In the genomic region with DNA sequence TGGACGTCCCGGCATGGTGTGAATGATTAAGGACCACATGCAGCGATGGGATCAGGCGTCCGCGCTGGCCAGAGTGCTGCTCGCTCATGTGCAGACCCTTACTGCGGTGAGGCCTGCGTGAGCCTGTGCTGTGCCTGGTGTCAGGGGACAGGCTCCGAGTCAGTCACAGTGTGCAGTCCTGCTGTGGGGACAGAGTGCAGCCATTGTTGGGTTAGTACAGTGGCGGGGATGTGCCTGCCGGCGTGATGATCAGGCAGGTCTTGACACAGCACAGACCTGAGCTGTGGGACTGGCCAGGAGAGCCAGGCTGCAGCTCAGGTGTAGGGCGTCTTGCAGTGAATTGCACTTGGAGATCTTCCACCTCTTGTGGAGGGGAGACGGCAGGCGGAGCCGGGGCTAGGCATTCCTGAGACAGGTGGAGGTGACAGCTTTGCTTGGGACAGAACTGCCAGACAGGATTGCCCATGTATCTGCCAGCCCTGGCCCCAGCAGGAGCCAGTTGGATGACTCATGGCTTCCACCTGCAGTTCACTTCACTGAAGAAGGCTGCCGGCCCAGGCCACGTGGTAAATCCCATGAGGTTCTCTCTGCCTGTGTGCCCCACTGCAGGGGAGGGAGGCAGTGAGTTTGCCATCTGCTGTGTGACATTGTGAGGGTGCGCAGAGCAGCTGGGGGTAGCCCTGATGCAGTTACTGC, we compare ENCODE assay signal across 9 cellular contexts. TPM values are rescaled to one million over a fixed set of nuclear protein-coding genes. Genes with fewer than 3 reads are reported as not detected.
DNase-seq lines count a peak whose midpoint lies in the region; ATAC-seq and TF ChIP-seq lines count a peak whose summit lies in the region.
"Had no signal": no experiment of that assay in that cellular context is flagged by ENCODE, and none has a peak within 500 bp of the region (broad histone marks: within the 10 kb centered on the region; RNA-seq: fewer than 3 reads in every experiment).

No MANE protein-coding gene starts in this region.

- H3K9me3 Mint-ChIP-seq in glutamatergic neuron (ENCODE audit: unreplicated experiment): peaks cover 12% of the 10 kb centered on the region
- no peaks in the 10 kb centered on the region for H3K9me3 Mint-ChIP-seq in stimulated activated naive CD8-positive, alpha-beta T cell treated with anti-CD3 and anti-CD28 coated beads, Interleukin-15, Interleukin-2, amounts not matched to agents 100 ng/mL and 50 ng/mL, for 24 hours

- TF ChIP-seq POLR2A in uterus (IDR thresholded peaks at IDR 0.05): no peak

- H3K9me3 ChIP-seq in Panc1 (ENCODE audit: control insufficient read depth, insufficient read depth, low read depth, low read length) (no peaks in the 10 kb centered on the region), uterus (no peaks in the 10 kb centered on the region)

- H3K27me3 ChIP-seq in Panc1 (ENCODE audit: control insufficient read depth, insufficient read depth, low read length): no peaks in the 10 kb centered on the region
- no peaks in the 10 kb centered on the region for H3K27me3 ChIP-seq in uterus

- no TSS peak for BruUV-seq in Panc1 (replicated peaks; lab: Mats Ljungman, UMichigan)

- POLR2A ChIA-PET in Panc1 (lab: Charles Lee): no interaction called here

- TF ChIP-seq CTCF in Panc1 (IDR thresholded peaks at IDR 0.05) (no peak), glutamatergic neuron (IDR thresholded peaks at IDR 0.05; ENCODE audit: partially characterized antibody, unreplicated experiment) (no peak), uterus (IDR thresholded peaks at IDR 0.05) (no peak)

- H3K4me3 ChIP-seq in Panc1 (ENCODE audit: low read depth in 2 of 2, low read length in 2 of 2): no peak overlapping the region
- H3K4me3 ChIP-seq in uterus: no peak overlapping the region

- no peaks in the 10 kb centered on the region for H3K36me3 Mint-ChIP-seq in glutamatergic neuron (ENCODE audit: unreplicated experiment)
- peaks cover 55% of the 10 kb centered on the region for H3K36me3 Mint-ChIP-seq in stimulated activated naive CD8-positive, alpha-beta T cell treated with anti-CD3 and anti-CD28 coated beads, Interleukin-15, Interleukin-2, amounts not matched to agents 100 ng/mL and 50 ng/mL, for 24 hours (ENCODE audit: low read depth)

- H3K27ac Mint-ChIP-seq in glutamatergic neuron (ENCODE audit: unreplicated experiment): peak overlapping the region; percentile 70
- H3K27ac Mint-ChIP-seq in stimulated activated naive CD8-positive, alpha-beta T cell treated with anti-CD3 and anti-CD28 coated beads, Interleukin-15, Interleukin-2, amounts not matched to agents 100 ng/mL and 50 ng/mL, for 24 hours: peak overlapping the region; percentile 72

- in situ Hi-C loops in Panc1 (cut with HindIII; ENCODE audit: low pct_unique_long_range_greater_than_20kb, low sequenced_read_pairs): no loop called here

- H3K27ac ChIP-seq in Panc1 (ENCODE audit: low read length) (no peak overlapping the region), uterus (no peak overlapping the region)
- H3K27ac ChIP-seq: KMS-11 had no signal

- H3K4me3 Mint-ChIP-seq in glutamatergic neuron (ENCODE audit: unreplicated experiment): peak overlapping the region; percentile 73
- no peak overlapping the region for H3K4me3 Mint-ChIP-seq in stimulated activated naive CD8-positive, alpha-beta T cell treated with anti-CD3 and anti-CD28 coated beads, Interleukin-15, Interleukin-2, amounts not matched to agents 100 ng/mL and 50 ng/mL, for 24 hours

- peak; percentile 34; the same call in 1 of the 2 replicates for ATAC-seq in Panc1

- intact Hi-C loops in Panc1 (cut with micrococcal nuclease; ENCODE audit: unreplicated experiment) (no loop called here), uterus (cut with DNase I; ENCODE audit: low total_unique reads) (no loop called here), posterior vena cava (cut with DNase I) (no loop called here)

- peaks cover 4% of the 10 kb centered on the region for H3K27me3 Mint-ChIP-seq in glutamatergic neuron (ENCODE audit: unreplicated experiment)
- H3K27me3 Mint-ChIP-seq in stimulated activated naive CD8-positive, alpha-beta T cell treated with anti-CD3 and anti-CD28 coated beads, Interleukin-15, Interleukin-2, amounts not matched to agents 100 ng/mL and 50 ng/mL, for 24 hours: no peaks in the 10 kb centered on the region

- DNase-seq in NCI-H82 (lab: John Stamatoyannopoulos, UW): peak; percentile 60
- DNase-seq in NCI-H82 treated with DMSO at 0.1 percent for 48 hours (lab: John Stamatoyannopoulos, UW; ENCODE audit: unreplicated experiment): no peak
- DNase-seq in Panc1 (ENCODE audit: low read depth, low spot score): no peak
- peak; percentile 60 for DNase-seq in glutamatergic neuron
- no peak for DNase-seq in CD1c-positive myeloid dendritic cell (ENCODE audit: extremely low spot score)
- DNase-seq in uterus: no peak
- DNase-seq in posterior vena cava (ENCODE audit: low spot score): no peak

- CTCF ChIA-PET in Panc1 (lab: Charles Lee): no interaction called here

- peaks cover 16% of the 10 kb centered on the region for H3K4me1 Mint-ChIP-seq in glutamatergic neuron (ENCODE audit: low read depth, unreplicated experiment)
- H3K4me1 Mint-ChIP-seq in stimulated activated naive CD8-positive, alpha-beta T cell treated with anti-CD3 and anti-CD28 coated beads, Interleukin-15, Interleukin-2, amounts not matched to agents 100 ng/mL and 50 ng/mL, for 24 hours (ENCODE audit: low read depth): peaks cover 5% of the 10 kb centered on the region

- H3K36me3 ChIP-seq in Panc1 (ENCODE audit: control insufficient read depth, insufficient read depth, low read length) (peaks cover 3% of the 10 kb centered on the region), uterus (no peaks in the 10 kb centered on the region)

- no peaks in the 10 kb centered on the region for H3K4me1 ChIP-seq in Panc1 (ENCODE audit: control insufficient read depth, insufficient read depth, low read length)
- no peaks in the 10 kb centered on the region for H3K4me1 ChIP-seq in uterus

RNA-seq across cellular contexts. Expression of a gene that starts 17.3 kb away (rescaled TPM):
- total RNA-seq in Panc1 (2021; ENCODE audit: unreplicated experiment) (48.8 TPM), glutamatergic neuron (ENCODE audit: unreplicated experiment) (60.8 TPM), uterus (10 to 100 TPM; 14.1 to 52.5 (median 31.2) TPM), posterior vena cava (10 to 100 TPM; 21.2 to 27.2 TPM)
- polyA plus RNA-seq in Panc1 (2012; ENCODE audit: insufficient read length): 32.8 TPM

RNA-seq across cellular contexts. Expression of a gene that starts 56.2 kb away (rescaled TPM):
- total RNA-seq in Panc1 (2021; ENCODE audit: unreplicated experiment) (36.2 TPM), glutamatergic neuron (ENCODE audit: unreplicated experiment) (7.5 TPM), uterus (1 to 10 TPM in 1 of 4 donors, under 1 TPM in 1, not detected in 2; 0.21 to 6.9 TPM), posterior vena cava (under 1 TPM; 0.19 to 0.48 TPM)
- polyA plus RNA-seq in Panc1 (2012; ENCODE audit: insufficient read length): 14.8 TPM

Comparison
In these comparisons a context has a peak if more than half of its experiments do, and no peak if none do; other contexts are left out.
1. DNase-seq: peak in NCI-H82 (single experiment) and glutamatergic neuron (single experiment); none in NCI-H82 treated with DMSO at 0.1 percent for 48 hours (single experiment), Panc1 (single experiment), CD1c-positive myeloid dendritic cell (single experiment), uterus (0 of 2) and posterior vena cava (single experiment).